ENCODE assay signal across 8 cellular contexts in the genomic region with DNA sequence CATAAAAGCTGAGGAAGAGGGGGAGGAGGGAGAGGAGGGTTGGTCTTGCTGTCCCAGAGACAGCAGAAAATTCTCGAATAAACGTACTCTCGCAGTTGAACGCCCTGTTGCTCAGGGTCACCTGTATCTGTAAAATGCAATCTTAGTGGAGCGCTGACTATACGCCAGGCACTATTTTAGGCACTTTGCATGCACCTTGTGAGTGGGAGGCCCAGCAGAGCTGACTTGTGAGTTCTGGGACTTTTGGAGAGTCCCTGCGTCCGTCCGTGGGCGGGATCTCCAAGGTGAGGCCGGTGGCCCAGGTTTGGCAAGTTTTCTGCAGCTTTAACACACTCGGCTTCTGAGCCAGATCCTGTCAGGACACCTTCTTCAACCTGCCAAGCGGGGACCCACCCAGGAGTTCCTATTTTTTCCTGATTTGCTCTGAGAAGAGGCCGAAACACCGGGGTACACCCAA. TPM values are rescaled to one million over a fixed set of nuclear protein-coding genes. Genes with fewer than 3 reads are reported as not detected.
DNase-seq lines count a peak whose midpoint lies in the region; ATAC-seq and TF ChIP-seq lines count a peak whose summit lies in the region.

No MANE protein-coding gene starts in this region.

- H3K4me1 ChIP-seq in left lung = peaks cover 27 to 57% of the 10 kb centered on the region in 2 donors

- peak overlapping the region; percentile 52 for H3K27ac ChIP-seq in adipose tissue (ENCODE audit: low read depth, low read length)
- H3K27ac ChIP-seq in left lung = peak overlapping the region; percentile 88 to 91

- peak; percentile 18 for ATAC-seq in activated CD4-positive, alpha-beta T cell treated with anti-CD3 and anti-CD28 coated beads for 36 hours
- peak; percentile 51 for ATAC-seq in left lung
- no peak for ATAC-seq in HG03175 (IDR thresholded peaks at IDR 0.05; ENCODE audit: unreplicated experiment)

- no peak for TF ChIP-seq CTCF in left lung (IDR thresholded peaks at IDR 0.05)

- peak overlapping the region; percentile 39 to 45 for H3K4me3 ChIP-seq in left lung

- H3K4me1 Mint-ChIP-seq in activated CD4-positive, alpha-beta T cell treated with anti-CD3 and anti-CD28 coated beads for 36 hours = peaks cover 9% of the 10 kb centered on the region

- no peaks in the 10 kb centered on the region for H3K36me3 ChIP-seq in left lung

- peak; percentile 73 for DNase-seq in activated CD4-positive, alpha-beta T cell treated with anti-CD3 and anti-CD28 coated beads for 36 hours
- no peak for DNase-seq in activated CD4-positive, alpha-beta T cell treated with anti-CD3 and anti-CD28 coated beads, Interleukin-2, amount 50 U/mL, for 1 hour
- DNase-seq in HuH-7.5 (ENCODE audit: low spot score) (peak; percentile 53), left lung (peak; percentile 79 to 81), NCI-H1436 treated with DMSO at 0.1 percent for 48 hours (lab: John Stamatoyannopoulos, UW) (no peak)
- DNase-seq in stimulated activated CD8-positive, alpha-beta memory T cell treated with anti-CD3 and anti-CD28 coated beads, Interleukin-4, amount 100 ng/mL, for 24 hours (ENCODE audit: low read depth) = peak; percentile 38

- peak overlapping the region; percentile 69 for H3K4me3 Mint-ChIP-seq in activated CD4-positive, alpha-beta T cell treated with anti-CD3 and anti-CD28 coated beads for 36 hours

- peaks cover 0 to 5% of the 10 kb centered on the region in 2 donors for H3K27me3 ChIP-seq in left lung

- peak overlapping the region; percentile 78 for H3K27ac Mint-ChIP-seq in activated CD4-positive, alpha-beta T cell treated with anti-CD3 and anti-CD28 coated beads for 36 hours

- CTCF ChIA-PET in activated CD4-positive, alpha-beta T cell treated with anti-CD3 and anti-CD28 coated beads for 36 hours (lab: Charles Lee) = interaction anchor here (0.6 to 9.3 kb wide), 10 partner anchors 10 to 647 kb away, joined by 3 to 127 read pairs (median 3); no protein-coding TSS in a partner anchor

- peaks cover 9% of the 10 kb centered on the region for H3K27me3 Mint-ChIP-seq in activated CD4-positive, alpha-beta T cell treated with anti-CD3 and anti-CD28 coated beads for 36 hours

- no peaks in the 10 kb centered on the region for H3K36me3 Mint-ChIP-seq in activated CD4-positive, alpha-beta T cell treated with anti-CD3 and anti-CD28 coated beads for 36 hours (ENCODE audit: low read depth)

- POLR2A ChIA-PET in activated CD4-positive, alpha-beta T cell treated with anti-CD3 and anti-CD28 coated beads for 36 hours (lab: Charles Lee) = no interaction called here

- no peaks in the 10 kb centered on the region for H3K9me3 Mint-ChIP-seq in activated CD4-positive, alpha-beta T cell treated with anti-CD3 and anti-CD28 coated beads for 36 hours (ENCODE audit: low read depth)

- intact Hi-C loops in activated CD4-positive, alpha-beta T cell treated with anti-CD3 and anti-CD28 coated beads for 36 hours (cut with DNase I, micrococcal nuclease) = loop anchor here (1.0 kb wide), 5 partner anchors 11 to 215 kb away; no protein-coding TSS in a partner anchor
- intact Hi-C loops in left lung (cut with DNase I) = loop anchor here in 1 of 2 donors (5.0 kb wide), 1 partner anchor 81 kb away; no protein-coding TSS in a partner anchor

- H3K9me3 ChIP-seq in left lung = no peaks in the 10 kb centered on the region

- 13 to 35% (median 26%) methylated on average over 15 of the region's 15 CpGs for WGBS in adipose tissue, 3 donors

RNA-seq across cellular contexts. Expression of gene PLEKHG6, which starts 32.5 kb away (rescaled TPM):
- not detected for total RNA-seq in activated CD4-positive, alpha-beta T cell treated with anti-CD3 and anti-CD28 coated beads for 36 hours
- 100 to 1,000 TPM in 1 of 3 donors, 1 to 10 TPM in 2; 8.7 to 117 (median 9.8) TPM for polyA plus RNA-seq in adipose tissue
- 1 to 10 TPM; 2.0 to 4.2 TPM for total RNA-seq in left lung

Comparison
In these comparisons a context has a peak if more than half of its experiments do, and no peak if none do; other contexts are left out.
1. DNase-seq: peak in activated CD4-positive, alpha-beta T cell treated with anti-CD3 and anti-CD28 coated beads for 36 hours (single experiment), HuH-7.5 (single experiment), left lung (2 of 2) and stimulated activated CD8-positive, alpha-beta memory T cell treated with anti-CD3 and anti-CD28 coated beads, Interleukin-4, amount 100 ng/mL, for 24 hours (single experiment); none in activated CD4-positive, alpha-beta T cell treated with anti-CD3 and anti-CD28 coated beads, Interleukin-2, amount 50 U/mL, for 1 hour (single experiment) and NCI-H1436 treated with DMSO at 0.1 percent for 48 hours (single experiment).